ENCODE assay signal across 7 cellular contexts in genomic region chr19:13906525-13906904, GRCh38. TPM values are rescaled to one million over a fixed set of nuclear protein-coding genes. Genes with fewer than 3 reads are reported as not detected.
DNase-seq lines count a peak whose midpoint lies in the region; ATAC-seq and TF ChIP-seq lines count a peak whose summit lies in the region.

No MANE protein-coding gene starts in this region.

- TF ChIP-seq CTCF in foreskin fibroblast (IDR thresholded peaks at IDR 0.05; ENCODE audit: low read depth, low read length) (no peak), prostate gland (IDR thresholded peaks at IDR 0.05) (no peak)

- H3K36me3 ChIP-seq in prostate gland, result peaks cover 0 to 2% of the 10 kb centered on the region in 2 donors

- peak overlapping the region; percentile 75 to 93 for H3K4me3 ChIP-seq in foreskin fibroblast (ENCODE audit: low read depth in 1 of 2, low read length in 2 of 2)
- peak overlapping the region; percentile 85 to 94 for H3K4me3 ChIP-seq in prostate gland

- ATAC-seq in GM21360 (IDR thresholded peaks at IDR 0.05; ENCODE audit: unreplicated experiment) (peak; percentile 14), GM19351 (IDR thresholded peaks at IDR 0.05; ENCODE audit: unreplicated experiment) (no peak)

- intact Hi-C loops in prostate gland (cut with DNase I), result no loop called here

- H3K27ac ChIP-seq in prostate gland, result peak overlapping the region; percentile 80 to 82

- no peaks in the 10 kb centered on the region for H3K27me3 ChIP-seq in prostate gland (replicated peaks; ENCODE audit: insufficient read depth)

- no peaks in the 10 kb centered on the region for H3K9me3 ChIP-seq in prostate gland

- no peaks in the 10 kb centered on the region for H3K4me1 ChIP-seq in prostate gland (replicated peaks)

- DNase-seq in HT-29 (ENCODE audit: low spot score) (peak; percentile 9), foreskin fibroblast (peak in 1 of 2 donors; percentile 38), prostate gland (ENCODE audit: low spot score) (no peak), islet precursor cell (no peak)
- peak; percentile 18 to 34 for DNase-seq in activated CD4-positive, alpha-beta T cell treated with anti-CD3 and anti-CD28 coated beads, Interleukin-2, amount 50 U/mL, for 4 hours

- no peak for TF ChIP-seq POLR2A in prostate gland (IDR thresholded peaks at IDR 0.05)

- WGBS in prostate gland, result 1% methylated on average over 12 of the region's 12 CpGs

RNA-seq across cellular contexts. Expression of gene CC2D1A, which starts 0.5 kb away (rescaled TPM):
- total RNA-seq in HT-29 (2014; rRNA removed; shearing (Covaris generic)), result 36.0 and 39.6 TPM in 2 replicates
- 10 to 100 TPM; 40.9 to 64.8 TPM for total RNA-seq in prostate gland

RNA-seq across cellular contexts. Expression of gene BRME1, which starts 0.6 kb away (rescaled TPM):
- 2.2 and 3.9 TPM in 2 replicates for total RNA-seq in HT-29 (2014; rRNA removed; shearing (Covaris generic))
- 10 to 100 TPM in 1 of 2 donors, 1 to 10 TPM in 1; 2.0 to 12.6 TPM for total RNA-seq in prostate gland

RNA-seq across cellular contexts. Expression of gene NANOS3, which starts 29.6 kb away (rescaled TPM):
- not detected in 2 replicates for total RNA-seq in HT-29 (2014; rRNA removed; shearing (Covaris generic))
- total RNA-seq in prostate gland, result 1 to 10 TPM in 1 of 2 donors, not detected in 1; 1.5 TPM

RNA-seq across cellular contexts. Expression of gene PODNL1, which starts 31.7 kb away (rescaled TPM):
- 0.34 and 1.1 TPM in 2 replicates for total RNA-seq in HT-29 (2014; rRNA removed; shearing (Covaris generic))
- total RNA-seq in prostate gland, result 1 to 10 TPM in 1 of 2 donors, under 1 TPM in 1; 0.50 to 9.1 TPM

RNA-seq across cellular contexts. Expression of gene DCAF15, which starts 45.8 kb away (rescaled TPM):
- 46.6 and 47.2 TPM in 2 replicates for total RNA-seq in HT-29 (2014; rRNA removed; shearing (Covaris generic))
- total RNA-seq in prostate gland, result 10 to 100 TPM; 18.6 to 47.4 TPM

Comparison
In these comparisons a context has a peak if more than half of its experiments do, and no peak if none do; other contexts are left out.
1. DNase-seq: peak in HT-29 (single experiment) and activated CD4-positive, alpha-beta T cell treated with anti-CD3 and anti-CD28 coated beads, Interleukin-2, amount 50 U/mL, for 4 hours (2 of 2); none in prostate gland (single experiment) and islet precursor cell (single experiment).